In the genomic region with DNA sequence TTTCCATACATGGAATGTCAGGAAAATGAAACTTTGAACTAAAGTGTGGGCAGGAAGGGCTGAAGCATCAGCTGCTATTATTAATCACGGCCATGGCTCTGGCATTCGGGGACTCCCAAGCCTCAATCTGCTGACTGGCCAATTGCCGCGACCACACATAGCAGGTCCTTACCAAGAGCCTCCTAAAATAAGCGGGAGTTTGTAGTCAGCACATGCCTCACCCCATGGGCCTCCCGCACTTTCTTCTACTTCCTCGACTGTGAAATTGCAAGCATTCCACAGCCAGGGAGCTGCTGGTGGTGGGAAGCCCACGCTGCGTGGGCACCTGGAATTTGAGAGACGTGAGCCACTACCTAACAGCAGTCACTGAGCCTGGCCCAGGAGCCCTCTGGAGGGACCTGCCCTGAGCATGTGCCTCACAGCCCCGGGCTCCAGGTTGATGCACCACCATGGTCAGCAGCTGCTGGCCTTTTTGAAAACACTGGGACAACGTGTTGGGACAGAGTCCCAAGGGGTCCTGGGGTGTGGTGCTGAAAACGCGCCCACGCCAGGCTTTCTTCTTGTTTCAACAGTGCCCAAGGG, we compare ENCODE assay signal across 19 cellular contexts.
A peak's percentile ranks its signal among the peaks of the same experiment; 100 is the strongest.
DNase-seq lines count a peak whose midpoint lies in the region; ATAC-seq, FAIRE-seq and TF ChIP-seq lines count a peak whose summit lies in the region.
"Had no signal": no experiment of that assay in that cellular context is flagged by ENCODE, and none has a peak within 500 bp of the region (broad histone marks: within the 10 kb centered on the region; RNA-seq: fewer than 3 reads in every experiment).

No MANE protein-coding gene starts in this region.

- FAIRE-seq in bronchial epithelial cell (lab: Jason Lieb, UNC) (no peak), H54 (lab: Jason Lieb, UNC) (no peak)
- FAIRE-seq: small intestine had no signal

- H3K9ac ChIP-seq in mesenchymal stem cell (ENCODE audit: low read length) = no peak overlapping the region

- H3K27me3 ChIP-seq in bronchial epithelial cell (ENCODE audit: control insufficient read depth, insufficient read depth, low read length) (no peaks in the 10 kb centered on the region), mesenchymal stem cell (ENCODE audit: control insufficient read depth in 1 of 2, insufficient read depth in 1 of 2, low read length in 2 of 2) (peaks cover 0 to 51% of the 10 kb centered on the region in 2 experiments), spleen (replicated peaks in 1 of 7) (no peaks in the 10 kb centered on the region)
- H3K27me3 ChIP-seq: ascending aorta, esophagus muscularis mucosa had no signal

- peak overlapping the region; percentile 36 for H3K27ac ChIP-seq in RWPE1
- H3K27ac ChIP-seq in mesenchymal stem cell (ENCODE audit: low read length, poor library complexity, severe bottlenecking) = peak overlapping the region; percentile 11
- peak overlapping the region in 2 of 8 donors; percentile 16 to 52 for H3K27ac ChIP-seq in spleen
- H3K27ac ChIP-seq: ascending aorta, esophagus muscularis mucosa had no signal

- H3K14ac ChIP-seq in mesenchymal stem cell (ENCODE audit: low read length in 2 of 2) = no peak overlapping the region

- no peak for TF ChIP-seq POLR2A in spleen (IDR thresholded peaks at IDR 0.05)
- no peak for TF ChIP-seq POLR2A in H54 (IDR thresholded peaks at IDR 0.05; ENCODE audit: low read depth, low read length)

- no peak overlapping the region for H3K4ac ChIP-seq in mesenchymal stem cell (ENCODE audit: low read depth in 1 of 2, low read length in 2 of 2)

- DNase-seq in RWPE1 (ENCODE audit: low spot score) (no peak), bronchial epithelial cell (ENCODE audit: low read depth) (peak; percentile 56), mesenchymal stem cell (no peak), spleen (peak; percentile 39), H54 (ENCODE audit: insufficient read length, low spot score) (no peak)
- DNase-seq in activated naive CD4-positive, alpha-beta T cell (lab: John Stamatoyannopoulos, UW) = no peak
- DNase-seq: activated CD4-positive, alpha-beta T cell treated with anti-CD3 and anti-CD28 coated beads for 4 hours; activated naive CD4-positive, alpha-beta T cell treated with Interleukin-2 at 50 U/mL for 16 hours; dorsolateral prefrontal cortex; glutamatergic neuron; KBM-7; NCI-H1048; NCI-H2107; NCI-H524 treated with DMSO at 0.1 percent for 48 hours; small intestine; T1000 had no signal

- H3K36me3 ChIP-seq in bronchial epithelial cell (ENCODE audit: control insufficient read depth, insufficient read depth, low read length) (peaks cover 4% of the 10 kb centered on the region), mesenchymal stem cell (ENCODE audit: control insufficient read depth in 1 of 2, insufficient read depth in 2 of 2, low read depth in 1 of 2, low read length in 2 of 2) (peaks cover 0 to 37% of the 10 kb centered on the region in 2 experiments), spleen (peaks cover 0 to 85% (median 22%) of the 10 kb centered on the region in 6 donors)

- H2BK15ac ChIP-seq in mesenchymal stem cell (ENCODE audit: low read depth, poor library complexity, severe bottlenecking) = no peak overlapping the region

- H2AK5ac ChIP-seq in mesenchymal stem cell (ENCODE audit: low read length, severe bottlenecking) = no peak overlapping the region

- no peak overlapping the region for H2BK12ac ChIP-seq in mesenchymal stem cell (ENCODE audit: low read length in 2 of 2)

- H3K4me3 ChIP-seq in bronchial epithelial cell (ENCODE audit: low read depth, low read length) = no peak overlapping the region
- H3K4me3 ChIP-seq in mesenchymal stem cell (ENCODE audit: insufficient read depth in 1 of 2, low read depth in 1 of 2, low read length in 2 of 2) = no peak overlapping the region
- H3K4me3 ChIP-seq in spleen = no peak overlapping the region
- H3K4me3 ChIP-seq: ascending aorta, dorsolateral prefrontal cortex, esophagus muscularis mucosa had no signal

- POLR2A ChIA-PET in RWPE1 (lab: Yijun Ruan, JAX; ENCODE audit: low non-redundant PET) = no interaction called here

- H3K18ac ChIP-seq in mesenchymal stem cell (ENCODE audit: low read depth in 1 of 2, low read length in 2 of 2) = no peak overlapping the region

- no peak overlapping the region for H3K23ac ChIP-seq in mesenchymal stem cell (ENCODE audit: low read length in 2 of 2)

- H4K91ac ChIP-seq in mesenchymal stem cell (ENCODE audit: low read length) = no peak overlapping the region

- H3K79me1 ChIP-seq in mesenchymal stem cell (replicated peaks; ENCODE audit: low read length, poor library complexity, severe bottlenecking) = peaks cover 39% of the 10 kb centered on the region

- H3K4me2 ChIP-seq in mesenchymal stem cell (ENCODE audit: low read length, poor library complexity, severe bottlenecking) = no peak overlapping the region

- H3K4me1 ChIP-seq in mesenchymal stem cell (ENCODE audit: control insufficient read depth, insufficient read depth, low read depth, low read length) (peaks cover 39% of the 10 kb centered on the region), spleen (peaks cover 0 to 39% (median 14%) of the 10 kb centered on the region in 6 donors)
- H3K4me1 ChIP-seq: ascending aorta had no signal

- H3K9me3 ChIP-seq in mesenchymal stem cell (ENCODE audit: control insufficient read depth, low read length) (no peaks in the 10 kb centered on the region), spleen (no peaks in the 10 kb centered on the region)
- H3K9me3 ChIP-seq: ascending aorta, esophagus muscularis mucosa had no signal

- no peak overlapping the region for H2BK5ac ChIP-seq in mesenchymal stem cell (ENCODE audit: low read depth, low read length, poor library complexity, severe bottlenecking)

- intact Hi-C loops in spleen (cut with DNase I; ENCODE audit: low total_unique reads) = no loop called here

- CTCF ChIA-PET in RWPE1 (lab: Yijun Ruan, JAX) = interaction anchor here (0.7 to 1.1 kb wide), 2 partner anchors 9 to 581 kb away, joined by 3 read pairs; no protein-coding TSS in a partner anchor

- WGBS in mesenchymal stem cell = 91% methylated on average over 15 of the region's 15 CpGs
- WGBS in spleen, 5 donors = 66 to 81% (median 79%) methylated on average over 10 to 15 of the region's 15 CpGs

- no peak overlapping the region for H4K8ac ChIP-seq in mesenchymal stem cell (ENCODE audit: low read length)

- no peak for ATAC-seq in HG03342 (IDR thresholded peaks at IDR 0.05; ENCODE audit: unreplicated experiment)

- TF ChIP-seq CTCF in RWPE1 (conservative IDR thresholded peaks at IDR 0.05; ENCODE audit: low read depth) (no peak), bronchial epithelial cell (IDR thresholded peaks at IDR 0.05; ENCODE audit: insufficient read depth, low read length, severe bottlenecking) (no peak), spleen (IDR thresholded peaks at IDR 0.05 in 8 of 11, conservative IDR thresholded peaks at IDR 0.05 in 3 of 11) (no peak)

- no peak overlapping the region for H2BK120ac ChIP-seq in mesenchymal stem cell (ENCODE audit: low read depth, low read length)

- no peak overlapping the region for H2AFZ ChIP-seq in mesenchymal stem cell (ENCODE audit: low read depth, low read length)

Comparison
In these comparisons a context has a peak if more than half of its experiments do, and no peak if none do; other contexts are left out.
1. DNase-seq: peak in bronchial epithelial cell (single experiment) and spleen (single experiment); none in RWPE1 (single experiment), mesenchymal stem cell (single experiment), activated naive CD4-positive, alpha-beta T cell (0 of 4) and H54 (single experiment).